17 cellular contexts compared by ENCODE assay signal in the genomic region with DNA sequence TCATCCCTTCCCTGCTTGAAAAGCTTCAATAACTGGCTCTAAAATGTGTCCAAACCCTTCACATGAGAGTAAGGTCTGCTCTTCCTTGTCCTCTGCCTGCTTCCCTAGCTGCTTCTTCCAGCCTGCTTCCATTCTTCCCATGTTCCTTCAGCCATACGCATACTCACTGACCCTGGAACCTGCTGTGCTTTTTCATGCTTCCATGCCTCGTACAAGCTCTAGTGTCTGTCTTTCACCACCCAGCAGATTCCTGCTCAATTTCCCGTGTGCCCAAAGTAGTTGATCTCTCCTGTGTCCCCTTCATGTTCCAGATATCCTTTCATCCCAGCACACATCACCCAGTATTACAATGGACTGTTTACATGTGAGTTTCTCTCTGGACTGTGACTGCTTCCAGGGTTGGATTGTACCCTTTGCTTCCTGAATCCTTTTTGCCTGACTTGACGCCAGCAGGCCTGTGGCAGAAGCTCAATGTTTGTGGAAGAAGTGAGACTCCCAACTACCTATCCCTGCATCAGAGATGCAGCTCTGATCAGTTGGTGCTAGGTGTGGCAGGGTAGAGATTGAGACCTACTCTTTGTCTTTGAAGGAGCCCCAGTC. TPM values are rescaled to one million over a fixed set of nuclear protein-coding genes. Genes with fewer than 3 reads are reported as not detected.
A peak's percentile ranks its signal among the peaks of the same experiment; 100 is the strongest.
DNase-seq lines count a peak whose midpoint lies in the region; ATAC-seq and TF ChIP-seq lines count a peak whose summit lies in the region.
"Had no signal": no experiment of that assay in that cellular context is flagged by ENCODE, and none has a peak within 500 bp of the region (broad histone marks: within the 10 kb centered on the region; RNA-seq: fewer than 3 reads in every experiment).

No MANE protein-coding gene starts in this region.

- H3K27ac ChIP-seq in BLaER1: peak overlapping the region; percentile 1; the same call in 1 of the 2 replicates
- H3K27ac ChIP-seq in GM23338 (ENCODE audit: low read depth): no peak overlapping the region
- H3K27ac ChIP-seq: brain microvascular endothelial cell had no signal

- H3K4me1 ChIP-seq in BLaER1 (peaks cover 41% of the 10 kb centered on the region), GM23338 (ENCODE audit: insufficient read depth) (0 out of 2 replicates have a peak, but pooled peaks cover 5% of the 10 kb centered on the region)

- H3K27me3 ChIP-seq in BLaER1: no peaks in the 10 kb centered on the region
- no peaks in the 10 kb centered on the region for H3K27me3 ChIP-seq in GM23338 (ENCODE audit: insufficient read depth)
- H3K27me3 ChIP-seq: brain microvascular endothelial cell had no signal

- H3K36me3 ChIP-seq in BLaER1: peaks cover 12% of the 10 kb centered on the region; the same call in 1 of the 2 replicates
- no peaks in the 10 kb centered on the region for H3K36me3 ChIP-seq in GM23338 (ENCODE audit: insufficient read depth)
- H3K36me3 ChIP-seq: brain microvascular endothelial cell had no signal

- no peaks in the 10 kb centered on the region; the same call in 1 of the 2 replicates for H3K9me2 ChIP-seq in GM23338 (ENCODE audit: insufficient read depth)

- DNase-seq in GM23338 (ENCODE audit: low spot score) (no peak), nephron progenitor cell (no peak), NCI-H2107 treated with DMSO at 0.1 percent for 48 hours (lab: John Stamatoyannopoulos, UW; ENCODE audit: unreplicated experiment) (no peak)
- no peak for DNase-seq in stimulated activated CD4-positive, alpha-beta T cell treated with anti-CD3 and anti-CD28 coated beads, Interleukin-4, amount 100 ng/mL, for 24 hours
- DNase-seq in activated CD4-positive, alpha-beta memory T cell treated with anti-CD3 and anti-CD28 coated beads, Interleukin-2, amount 10 ng/mL, durations not matched to agents 7 days and 5 days: no peak
- DNase-seq: activated CD8-positive, alpha-beta memory T cell treated with anti-CD3 and anti-CD28 coated beads, Interleukin-2, amount 10 ng/mL, durations not matched to agents 7 days and 5 days; brain microvascular endothelial cell; GF-D8; KBM-7; NCI-H2171; NCI-H526 treated with DMSO at 0.1 percent for 48 hours; T1000 had no signal

- peak; percentile 30; the same call in 2 of the 3 replicates for ATAC-seq in GM23338
- ATAC-seq: activated CD8-positive, alpha-beta memory T cell treated with anti-CD3 and anti-CD28 coated beads, Interleukin-2, amount 10 ng/mL, durations not matched to agents 7 days and 5 days; SK-N-SH treated with all-trans-retinoic acid at 6 μM for 48 hours had no signal

- no peak overlapping the region for H3K4me3 Mint-ChIP-seq in GM23338
- H3K4me3 Mint-ChIP-seq in brain: no peak overlapping the region
- H3K4me3 Mint-ChIP-seq in nephron progenitor cell: no peak overlapping the region
- no peak overlapping the region for H3K4me3 Mint-ChIP-seq in activated CD4-positive, alpha-beta memory T cell treated with anti-CD3 and anti-CD28 coated beads, Interleukin-2, amount 10 ng/mL, durations not matched to agents 7 days and 5 days
- H3K4me3 Mint-ChIP-seq: activated CD8-positive, alpha-beta memory T cell treated with anti-CD3 and anti-CD28 coated beads, Interleukin-2, amount 10 ng/mL, durations not matched to agents 7 days and 5 days; CD4-positive, CD25-positive, alpha-beta regulatory T cell had no signal

- H3K4me3 ChIP-seq in BLaER1 (no peak overlapping the region), GM23338 (no peak overlapping the region)
- H3K4me3 ChIP-seq: lung had no signal

- H4K20me1 ChIP-seq in BLaER1 (no peaks in the 10 kb centered on the region), GM23338 (replicated peaks; ENCODE audit: insufficient read depth) (0 out of 2 replicates have a peak, but pooled peaks cover 1% of the 10 kb centered on the region)

- no peaks in the 10 kb centered on the region for H3K79me2 ChIP-seq in GM23338 (replicated peaks; ENCODE audit: insufficient read depth)

- H3K36me3 Mint-ChIP-seq in GM23338 (ENCODE audit: low read depth) (no peaks in the 10 kb centered on the region), brain (no peaks in the 10 kb centered on the region), nephron progenitor cell (ENCODE audit: low read depth) (peaks cover 5% of the 10 kb centered on the region)
- peaks cover 20% of the 10 kb centered on the region for H3K36me3 Mint-ChIP-seq in activated CD4-positive, alpha-beta memory T cell treated with anti-CD3 and anti-CD28 coated beads, Interleukin-2, amount 10 ng/mL, durations not matched to agents 7 days and 5 days (ENCODE audit: low read depth)

- H3K9me3 Mint-ChIP-seq in GM23338 (no peaks in the 10 kb centered on the region), brain (no peaks in the 10 kb centered on the region), nephron progenitor cell (no peaks in the 10 kb centered on the region)
- H3K9me3 Mint-ChIP-seq in activated CD4-positive, alpha-beta memory T cell treated with anti-CD3 and anti-CD28 coated beads, Interleukin-2, amount 10 ng/mL, durations not matched to agents 7 days and 5 days: no peaks in the 10 kb centered on the region
- H3K9me3 Mint-ChIP-seq: CD4-positive, CD25-positive, alpha-beta regulatory T cell had no signal

- no peaks in the 10 kb centered on the region for H3K9me3 ChIP-seq in BLaER1

- H3F3A ChIP-seq in GM23338 (replicated peaks; ENCODE audit: low read depth): no peaks in the 10 kb centered on the region; the same call in 1 of the 2 replicates

- H3K27ac Mint-ChIP-seq in GM23338 (no peak overlapping the region; the same call in 1 of the 2 replicates), brain (peak overlapping the region in 4 of 5 experiments; percentile 19 to 61 (median 34)), nephron progenitor cell (peak overlapping the region; percentile 19)
- H3K27ac Mint-ChIP-seq in activated CD4-positive, alpha-beta memory T cell treated with anti-CD3 and anti-CD28 coated beads, Interleukin-2, amount 10 ng/mL, durations not matched to agents 7 days and 5 days: no peak overlapping the region

- CTCF ChIA-PET in activated CD4-positive, alpha-beta memory T cell treated with anti-CD3 and anti-CD28 coated beads, Interleukin-2, amount 10 ng/mL, durations not matched to agents 7 days and 5 days (lab: Charles Lee): interaction anchor here (0.8 to 2.1 kb wide), 13 partner anchors 8 to 68 kb away, joined by 3 to 7 read pairs (median 4); no protein-coding TSS in a partner anchor

- TF ChIP-seq CTCF in GM23338 (conservative IDR thresholded peaks at IDR 0.05; ENCODE audit: low read depth in 2 of 2): no peak
- TF ChIP-seq CTCF in brain (conservative IDR thresholded peaks at IDR 0.05): no peak
- TF ChIP-seq CTCF in nephron progenitor cell (IDR thresholded peaks at IDR 0.05): no peak

- POLR2A ChIA-PET in activated CD4-positive, alpha-beta memory T cell treated with anti-CD3 and anti-CD28 coated beads, Interleukin-2, amount 10 ng/mL, durations not matched to agents 7 days and 5 days (lab: Charles Lee): interaction anchor here (0.7 to 1.1 kb wide), 2 partner anchors 16 to 60 kb away, joined by 3 to 6 read pairs; no protein-coding TSS in a partner anchor

- H2AFZ ChIP-seq in GM23338: no peak overlapping the region

- H3K9ac ChIP-seq in BLaER1: no peak overlapping the region

- H3K27me3 Mint-ChIP-seq in GM23338 (ENCODE audit: insufficient read depth, low read depth, poor library complexity): peaks cover 5% of the 10 kb centered on the region
- H3K27me3 Mint-ChIP-seq in brain: no peaks in the 10 kb centered on the region
- peaks cover 5% of the 10 kb centered on the region for H3K27me3 Mint-ChIP-seq in nephron progenitor cell (ENCODE audit: low read depth, poor library complexity)
- H3K27me3 Mint-ChIP-seq in activated CD4-positive, alpha-beta memory T cell treated with anti-CD3 and anti-CD28 coated beads, Interleukin-2, amount 10 ng/mL, durations not matched to agents 7 days and 5 days: no peaks in the 10 kb centered on the region
- H3K27me3 Mint-ChIP-seq: activated CD8-positive, alpha-beta memory T cell treated with anti-CD3 and anti-CD28 coated beads, Interleukin-2, amount 10 ng/mL, durations not matched to agents 7 days and 5 days; CD4-positive, CD25-positive, alpha-beta regulatory T cell had no signal

- H3K4me1 Mint-ChIP-seq in GM23338: peaks cover 19% of the 10 kb centered on the region
- peaks cover 35% of the 10 kb centered on the region for H3K4me1 Mint-ChIP-seq in brain
- peaks cover 23% of the 10 kb centered on the region for H3K4me1 Mint-ChIP-seq in nephron progenitor cell
- H3K4me1 Mint-ChIP-seq in activated CD4-positive, alpha-beta memory T cell treated with anti-CD3 and anti-CD28 coated beads, Interleukin-2, amount 10 ng/mL, durations not matched to agents 7 days and 5 days: peaks cover 40% of the 10 kb centered on the region

- no peak overlapping the region for H3K4me2 ChIP-seq in BLaER1
- H3K4me2 ChIP-seq in GM23338: no peak overlapping the region

RNA-seq across cellular contexts. Expression of a gene that starts 35.9 kb away (rescaled TPM):
- total RNA-seq in GM23338 (2014; rRNA removed; shearing (Covaris generic)): 10.6 and 11.9 TPM in 2 replicates
- polyA plus RNA-seq in GM23338 (2016; fragmentation: Nextera tagmentation; extraction: Ambion mirVana) (2.6 and 2.9 TPM in 2 replicates), brain (ENCODE audit: insufficient read depth, low read depth, low replicate concordance) (28.4 TPM)
- total RNA-seq in activated CD4-positive, alpha-beta memory T cell treated with anti-CD3 and anti-CD28 coated beads, Interleukin-2, amount 10 ng/mL, durations not matched to agents 7 days and 5 days: 10 to 100 TPM; 42.9 to 46.9 TPM

RNA-seq across cellular contexts. Expression of a gene that starts 36.2 kb away (rescaled TPM):
- 142 and 165 TPM in 2 replicates for total RNA-seq in GM23338 (2014; rRNA removed; shearing (Covaris generic))
- polyA plus RNA-seq in GM23338 (2016; fragmentation: Nextera tagmentation; extraction: Ambion mirVana) (121 and 125 TPM in 2 replicates), brain (ENCODE audit: insufficient read depth, low read depth, low replicate concordance) (166 TPM)
- total RNA-seq in activated CD4-positive, alpha-beta memory T cell treated with anti-CD3 and anti-CD28 coated beads, Interleukin-2, amount 10 ng/mL, durations not matched to agents 7 days and 5 days: 100 to 1,000 TPM; 189 to 192 TPM

Comparison
In these comparisons a context has a peak if more than half of its experiments do, and no peak if none do; other contexts are left out.
1. H3K27ac Mint-ChIP-seq: peak in brain (4 of 5) and nephron progenitor cell (single experiment); none in GM23338 (single experiment) and activated CD4-positive, alpha-beta memory T cell treated with anti-CD3 and anti-CD28 coated beads, Interleukin-2, amount 10 ng/mL, durations not matched to agents 7 days and 5 days (single experiment).